Comparison of ENCODE assay signal across 11 cellular contexts in the genomic region with DNA sequence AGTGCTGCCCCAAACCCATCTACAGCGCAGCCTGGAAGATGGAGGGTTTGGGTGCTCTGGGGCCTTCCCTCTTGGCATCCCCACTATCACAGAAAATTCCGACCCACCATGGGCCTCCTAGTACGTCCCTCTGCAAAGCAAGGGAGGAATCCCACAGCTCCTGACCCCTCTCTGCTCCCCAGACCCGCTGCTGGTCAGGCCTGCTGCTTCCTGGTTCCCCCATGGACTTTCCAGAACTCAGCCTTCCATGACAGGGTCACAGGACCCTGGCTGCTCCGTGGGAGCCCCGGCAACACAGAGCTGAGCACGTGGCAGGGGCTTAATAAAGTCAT. TPM values are rescaled to one million over a fixed set of nuclear protein-coding genes. Genes with fewer than 3 reads are reported as not detected.
DNase-seq lines count a peak whose midpoint lies in the region; ATAC-seq and TF ChIP-seq lines count a peak whose summit lies in the region.
"Had no signal": no experiment of that assay in that cellular context is flagged by ENCODE, and none has a peak within 500 bp of the region (broad histone marks: within the 10 kb centered on the region; RNA-seq: fewer than 3 reads in every experiment).

No MANE protein-coding gene starts in this region.

- H3K36me3 ChIP-seq in muscle layer of duodenum (ENCODE audit: control insufficient read depth in 1 of 2, insufficient read depth in 2 of 2, low read length in 2 of 2) (no peaks in the 10 kb centered on the region), vagina (no peaks in the 10 kb centered on the region), gastrocnemius medialis (no peaks in the 10 kb centered on the region)

- H3K27me3 ChIP-seq in muscle layer of duodenum (ENCODE audit: low read depth, low read length) (no peaks in the 10 kb centered on the region), vagina (no peaks in the 10 kb centered on the region), gastrocnemius medialis (no peaks in the 10 kb centered on the region)

- no peaks in the 10 kb centered on the region for H3K9me3 ChIP-seq in muscle layer of duodenum (ENCODE audit: control insufficient read depth in 1 of 2, low read length in 2 of 2)
- no peaks in the 10 kb centered on the region for H3K9me3 ChIP-seq in vagina
- H3K9me3 ChIP-seq in gastrocnemius medialis: no peaks in the 10 kb centered on the region

- H3K4me1 ChIP-seq in muscle layer of duodenum (ENCODE audit: control insufficient read depth in 1 of 2, insufficient read depth in 2 of 2, low read length in 2 of 2) (peaks cover 25 to 62% of the 10 kb centered on the region in 2 donors), vagina (peaks cover 58% of the 10 kb centered on the region), gastrocnemius medialis (peaks cover 15 to 22% of the 10 kb centered on the region in 2 donors)

- peak overlapping the region; percentile 54 for H3K4me3 ChIP-seq in coronary artery
- no peak overlapping the region for H3K4me3 ChIP-seq in muscle layer of duodenum (ENCODE audit: low read depth in 1 of 2, low read length in 2 of 2)
- H3K4me3 ChIP-seq in vagina: peak overlapping the region; percentile 21 to 32
- H3K4me3 ChIP-seq in gastrocnemius medialis: no peak overlapping the region

- H3K27ac Mint-ChIP-seq in CD14-positive monocyte: peak overlapping the region in 3 of 7 donors; percentile 50 to 76 (median 56)

- in situ Hi-C loops in gastrocnemius medialis (cut with MboI; ENCODE audit: low sequenced_read_pairs in 4 of 4): no loop called here

- peaks cover 7 to 8% of the 10 kb centered on the region in 2 donors for H3K36me3 Mint-ChIP-seq in CD14-positive monocyte

- peaks cover 58% of the 10 kb centered on the region for H3K4me1 Mint-ChIP-seq in CD14-positive monocyte

- H3K27me3 Mint-ChIP-seq in CD14-positive monocyte (ENCODE audit: low read depth in 3 of 3): peaks cover 25 to 38% (median 28%) of the 10 kb centered on the region in 3 donors

- TF ChIP-seq POLR2A in vagina (IDR thresholded peaks at IDR 0.05): no peak
- TF ChIP-seq POLR2A in gastrocnemius medialis (IDR thresholded peaks at IDR 0.05): no peak

- H3K9me3 Mint-ChIP-seq in CD14-positive monocyte: peaks cover under 1 to 18% (median 12%) of the 10 kb centered on the region in 7 donors

- no peak overlapping the region for H3K4me3 Mint-ChIP-seq in CD14-positive monocyte

- H3K27ac ChIP-seq in coronary artery (peak overlapping the region; percentile 95 to 96), muscle layer of duodenum (ENCODE audit: low read length) (peak overlapping the region; percentile 57), vagina (peak overlapping the region; percentile 87), gastrocnemius medialis (no peak overlapping the region)

- DNase-seq in Right ventricle myocardium superior: peak; percentile 29
- no peak for DNase-seq in Right ventricle myocardium inferior (ENCODE audit: missing footprints)
- DNase-seq in coronary artery (ENCODE audit: low spot score): no peak
- DNase-seq in vagina (ENCODE audit: extremely low spot score in 2 of 2): no peak
- DNase-seq in CD14-positive monocyte (ENCODE audit: low spot score): no peak
- DNase-seq in gastrocnemius medialis: no peak
- DNase-seq in anterior cingulate cortex (lab: John Stamatoyannopoulos, UW): no peak
- DNase-seq: activated CD4-positive, alpha-beta T cell treated with anti-CD3 and anti-CD28 coated beads for 1 hour had no signal

- TF ChIP-seq CTCF in coronary artery (IDR thresholded peaks at IDR 0.05) (no peak), vagina (IDR thresholded peaks at IDR 0.05) (no peak), CD14-positive monocyte (IDR thresholded peaks at IDR 0.05) (no peak), gastrocnemius medialis (IDR thresholded peaks at IDR 0.05 in 4 of 5, conservative IDR thresholded peaks at IDR 0.05 in 1 of 5) (no peak)

- intact Hi-C loops in Right ventricle myocardium superior (cut with DNase I): no loop called here
- intact Hi-C loops in Right ventricle myocardium inferior (cut with DNase I): loop anchor here (5.0 kb wide), 1 partner anchor 206 kb away; no protein-coding TSS in a partner anchor
- intact Hi-C loops in vagina (cut with DNase I): no loop called here
- intact Hi-C loops in CD14-positive monocyte (cut with micrococcal nuclease): no loop called here
- intact Hi-C loops in gastrocnemius medialis (cut with DNase I; ENCODE audit: low total_unique reads): no loop called here

- no peak for ATAC-seq in Right ventricle myocardium superior (ENCODE audit: poor library complexity)
- no peak for ATAC-seq in Right ventricle myocardium inferior
- no peak for ATAC-seq in gastrocnemius medialis

RNA-seq across cellular contexts. Expression of gene LOXL1, which starts 3.1 kb away (rescaled TPM):
- total RNA-seq in Right ventricle myocardium superior (14.6 TPM), Right ventricle myocardium inferior (15.9 TPM), vagina (29.0 TPM), gastrocnemius medialis (10 to 100 TPM in 1 of 4 donors, 1 to 10 TPM in 3; 4.9 to 11.2 (median 5.7) TPM)
- polyA plus RNA-seq in CD14-positive monocyte: under 1 TPM in 1 of 2 donors, not detected in 1; 0.07 TPM

RNA-seq across cellular contexts. Expression of gene TBC1D21, which starts 49.8 kb away (rescaled TPM):
- total RNA-seq in Right ventricle myocardium superior (not detected), Right ventricle myocardium inferior (not detected), vagina (not detected), gastrocnemius medialis (not detected)
- not detected for polyA plus RNA-seq in CD14-positive monocyte
- total RNA-seq: fibroblast of villous mesenchyme, mononuclear cell had no signal

Comparison
In these comparisons a context has a peak if more than half of its experiments do, and no peak if none do; other contexts are left out.
1. H3K27ac ChIP-seq: peak in coronary artery (2 of 2), muscle layer of duodenum (single experiment) and vagina (single experiment); none in gastrocnemius medialis (0 of 4).
2. H3K4me3 ChIP-seq: peak in coronary artery (single experiment) and vagina (2 of 2); none in muscle layer of duodenum (0 of 2) and gastrocnemius medialis (0 of 4).